In the genomic region with DNA sequence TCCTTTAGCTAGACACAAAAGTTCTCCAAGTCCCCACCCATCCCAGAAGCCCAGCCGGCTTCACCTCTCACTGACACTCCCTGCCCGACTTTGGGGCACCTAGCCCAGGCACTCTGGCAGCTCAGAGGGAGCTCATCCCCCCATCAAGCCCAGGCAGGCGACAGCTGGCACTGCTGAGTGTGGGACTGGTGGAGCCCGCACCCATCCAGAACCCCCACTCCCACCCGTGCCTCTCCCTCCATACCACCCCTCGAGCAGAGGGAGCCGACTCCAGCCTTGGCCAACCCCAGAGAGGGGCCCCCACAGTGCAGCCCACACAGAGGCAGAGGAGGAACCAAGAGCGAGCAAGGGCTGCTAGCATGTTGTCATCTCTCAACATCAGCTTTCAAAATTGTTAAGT, we compare ENCODE assay signal across 21 cellular contexts.
"Had no signal": no experiment of that assay in that cellular context is flagged by ENCODE, and none has a peak within 500 bp of the region (broad histone marks: within the 10 kb centered on the region; RNA-seq: fewer than 3 reads in every experiment).

No MANE protein-coding gene starts in this region.

- DNase-seq: head of caudate nucleus; hippocampal formation; left colon; midbrain; naive thymus-derived CD4-positive, alpha-beta T cell; ovary; stimulated activated CD4-positive, alpha-beta T cell treated with anti-CD3 and anti-CD28 coated beads, Interleukin-4, amount 100 ng/mL, for 24 hours; stimulated activated naive B cell treated with anti-CD40 and anti-IgM and Interleukin-4, amounts not matched to agents 10 μg/mL and 1 μg/mL and 100 μg/mL, for 72 hours; stimulated activated naive CD8-positive, alpha-beta T cell treated with anti-CD3 and anti-CD28 coated beads, Interleukin-15, Interleukin-2, amounts not matched to agents 100 U/mL and 50 U/mL, for 24 hours; stomach; tibial artery had no signal

- H3K4me1 ChIP-seq: left lung, right atrium auricular region, stomach, tibial artery had no signal

- H3K9me3 ChIP-seq: ovary, right atrium auricular region, thoracic aorta, tibial artery had no signal

- ATAC-seq: left colon; left lung; mucosa of descending colon; naive thymus-derived CD4-positive, alpha-beta T cell; natural killer cell treated with Interleukin-12 subunit alpha and Interleukin-12 subunit beta and Interleukin-15 and Interleukin-18, amount 100 ng/mL, for 72 hours; sciatic nerve; stimulated activated naive B cell treated with anti-CD40 and anti-IgM and Interleukin-4, amounts not matched to agents 10 μg/mL and 1 μg/mL and 100 μg/mL, for 72 hours; stimulated activated naive CD8-positive, alpha-beta T cell treated with anti-CD3 and anti-CD28 coated beads, Interleukin-15, Interleukin-2, amounts not matched to agents 100 U/mL and 50 U/mL, for 24 hours had no signal

- H3K27me3 ChIP-seq: ovary, right atrium auricular region, stomach, tibial artery had no signal

- H3K9me3 Mint-ChIP-seq: type B pancreatic cell had no signal

- H3K4me3 Mint-ChIP-seq: naive thymus-derived CD4-positive, alpha-beta T cell; natural killer cell treated with Interleukin-12 subunit alpha and Interleukin-12 subunit beta and Interleukin-15 and Interleukin-18, amount 100 ng/mL, for 72 hours; stimulated activated naive B cell treated with anti-CD40 and anti-IgM and Interleukin-4, amounts not matched to agents 10 μg/mL and 1 μg/mL and 100 μg/mL, for 72 hours; type B pancreatic cell had no signal

- H3K27ac Mint-ChIP-seq: naive thymus-derived CD4-positive, alpha-beta T cell; natural killer cell treated with Interleukin-12 subunit alpha and Interleukin-12 subunit beta and Interleukin-15 and Interleukin-18, amount 100 ng/mL, for 72 hours; progenitor cell of endocrine pancreas; stimulated activated naive B cell treated with anti-CD40 and anti-IgM and Interleukin-4, amounts not matched to agents 10 μg/mL and 1 μg/mL and 100 μg/mL, for 72 hours; type B pancreatic cell had no signal

- H3K4me3 ChIP-seq: left lung, lung, mucosa of descending colon, ovary, right atrium auricular region, skin epidermis, stomach, thoracic aorta, tibial artery had no signal

- H3K27ac ChIP-seq: left lung, ovary, right atrium auricular region, skin epidermis, stomach, thoracic aorta, tibial artery had no signal

- H3K4me1 Mint-ChIP-seq: naive thymus-derived CD4-positive, alpha-beta T cell; stimulated activated naive B cell treated with anti-CD40 and anti-IgM and Interleukin-4, amounts not matched to agents 10 μg/mL and 1 μg/mL and 100 μg/mL, for 72 hours had no signal

- H3K36me3 ChIP-seq: left lung, ovary, right atrium auricular region, stomach, thoracic aorta, tibial artery had no signal

- H3K36me3 Mint-ChIP-seq: naive thymus-derived CD4-positive, alpha-beta T cell; natural killer cell treated with Interleukin-12 subunit alpha and Interleukin-12 subunit beta and Interleukin-15 and Interleukin-18, amount 100 ng/mL, for 72 hours; stimulated activated naive B cell treated with anti-CD40 and anti-IgM and Interleukin-4, amounts not matched to agents 10 μg/mL and 1 μg/mL and 100 μg/mL, for 72 hours; type B pancreatic cell had no signal
